ENCODE assay signal across 8 cellular contexts in genomic region chr18:9615280-9615797, GRCh38. TPM values are rescaled to one million over a fixed set of nuclear protein-coding genes. Genes with fewer than 3 reads are reported as not detected.
DNase-seq lines count a peak whose midpoint lies in the region; ATAC-seq and TF ChIP-seq lines count a peak whose summit lies in the region.

No MANE protein-coding gene starts in this region.

- H3K4me1 ChIP-seq in esophagus squamous epithelium (peaks cover 12 to 69% (median 13%) of the 10 kb centered on the region in 3 donors), parathyroid adenoma (peaks cover 19% of the 10 kb centered on the region)

- peak overlapping the region; percentile 64 to 98 (median 88) for H3K4me3 ChIP-seq in esophagus squamous epithelium
- H3K4me3 ChIP-seq in parathyroid adenoma (ENCODE audit: low read depth, low read length): peak overlapping the region; percentile 57

- no peak for TF ChIP-seq POLR2A in esophagus squamous epithelium (IDR thresholded peaks at IDR 0.05)

- H3K27ac ChIP-seq in RWPE1 (peak overlapping the region; percentile 99), esophagus squamous epithelium (peak overlapping the region; percentile 95 to 100 (median 100)), parathyroid adenoma (peak overlapping the region; percentile 65)

- H3K36me3 ChIP-seq in esophagus squamous epithelium: peaks cover 0 to 10% (median 4%) of the 10 kb centered on the region in 3 donors
- no peaks in the 10 kb centered on the region for H3K36me3 ChIP-seq in parathyroid adenoma (ENCODE audit: control insufficient read depth, insufficient read depth, low read length)

- H3K9me3 ChIP-seq in esophagus squamous epithelium (no peaks in the 10 kb centered on the region), parathyroid adenoma (ENCODE audit: control insufficient read depth, low read length) (no peaks in the 10 kb centered on the region)

- CTCF ChIA-PET in RWPE1 (lab: Yijun Ruan, JAX): interaction anchor here (0.5 to 1.0 kb wide), 4 partner anchors 58 to 185 kb away, joined by 3 to 4 read pairs (median 3); no protein-coding TSS in a partner anchor

- no peak for ATAC-seq in HG03439 (IDR thresholded peaks at IDR 0.05; ENCODE audit: unreplicated experiment)

- TF ChIP-seq CTCF in RWPE1 (conservative IDR thresholded peaks at IDR 0.05; ENCODE audit: low read depth): no peak
- TF ChIP-seq CTCF in esophagus squamous epithelium (IDR thresholded peaks at IDR 0.05): no peak
- TF ChIP-seq CTCF in parathyroid adenoma (IDR thresholded peaks at IDR 0.05): no peak

- POLR2A ChIA-PET in RWPE1 (lab: Yijun Ruan, JAX; ENCODE audit: low non-redundant PET): interaction anchor here (0.6 kb wide), 1 partner anchor 54 kb away, joined by 4 read pairs; no protein-coding TSS in a partner anchor

- 31 to 48% methylated on average over 10 to 11 of the region's 13 CpGs for WGBS in esophagus squamous epithelium, 2 donors

- H3K27me3 ChIP-seq in esophagus squamous epithelium (no peaks in the 10 kb centered on the region), parathyroid adenoma (ENCODE audit: control insufficient read depth, insufficient read depth, low read length) (no peaks in the 10 kb centered on the region)

- intact Hi-C loops in esophagus squamous epithelium (cut with DNase I): loop anchor here (10.0 kb wide), 1 partner anchor 69 kb away; no protein-coding TSS in a partner anchor

- peak overlapping the region; percentile 44 for H3K9ac ChIP-seq in parathyroid adenoma

- H3K4me2 ChIP-seq in parathyroid adenoma (ENCODE audit: low read length): peak overlapping the region; percentile 86

- peak; percentile 16 for DNase-seq in ELR (ENCODE audit: low read depth)
- DNase-seq in RWPE1 (ENCODE audit: low spot score): no peak
- no peak for DNase-seq in esophagus squamous epithelium (lab: John Stamatoyannopoulos, UW)
- DNase-seq in NCI-H2196 (lab: John Stamatoyannopoulos, UW; ENCODE audit: unreplicated experiment): no peak
- no peak for DNase-seq in NCI-H1694 (lab: John Stamatoyannopoulos, UW)
- no peak for DNase-seq in retina

- peak overlapping the region; percentile 94 for H2AFZ ChIP-seq in parathyroid adenoma

- peaks cover 19% of the 10 kb centered on the region for H3K79me2 ChIP-seq in parathyroid adenoma

RNA-seq across cellular contexts. Expression of gene PPP4R1, which starts 1.0 kb away (rescaled TPM):
- 100 to 1,000 TPM; 129 to 233 (median 186) TPM for total RNA-seq in esophagus squamous epithelium
